Comparison of ENCODE assay signal across 9 cellular contexts in the genomic region with DNA sequence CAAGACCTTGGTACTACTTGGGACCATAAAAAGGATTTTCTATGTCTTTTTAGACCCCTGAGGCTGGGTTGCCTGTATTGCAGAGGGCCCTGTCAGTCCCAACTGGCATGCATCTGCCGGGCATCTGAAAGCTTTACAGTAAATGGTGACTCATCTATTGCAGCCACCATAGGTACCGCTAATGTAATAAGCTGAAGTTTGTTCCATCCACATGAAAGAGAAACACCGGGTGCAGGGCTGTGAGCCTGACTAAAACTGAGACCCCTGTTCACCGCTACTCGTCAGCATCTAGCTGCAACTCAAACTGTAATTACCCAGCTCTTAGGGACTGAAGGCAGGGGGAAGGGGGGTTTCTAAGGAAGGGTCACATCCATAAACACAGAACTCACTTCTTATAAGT. TPM values are rescaled to one million over a fixed set of nuclear protein-coding genes. Genes with fewer than 3 reads are reported as not detected.
DNase-seq lines count a peak whose midpoint lies in the region; ATAC-seq and TF ChIP-seq lines count a peak whose summit lies in the region.
"Had no signal": no experiment of that assay in that cellular context is flagged by ENCODE, and none has a peak within 500 bp of the region (broad histone marks: within the 10 kb centered on the region; RNA-seq: fewer than 3 reads in every experiment).

No MANE protein-coding gene starts in this region.

- H3K4me1 Mint-ChIP-seq in GM23338 = peaks cover 58% of the 10 kb centered on the region
- H3K4me1 Mint-ChIP-seq in CD14-positive monocyte = peaks cover 53% of the 10 kb centered on the region

- TF ChIP-seq CTCF in GM23338 (conservative IDR thresholded peaks at IDR 0.05; ENCODE audit: low read depth in 2 of 2) (no peak), choroid plexus epithelial cell (conservative IDR thresholded peaks at IDR 0.05; ENCODE audit: low read depth, low read length) (no peak), CD14-positive monocyte (IDR thresholded peaks at IDR 0.05) (no peak), left lung (IDR thresholded peaks at IDR 0.05) (no peak)

- H3K9me3 ChIP-seq in left lung = no peaks in the 10 kb centered on the region

- no peaks in the 10 kb centered on the region for H3K27me3 ChIP-seq in GM23338 (ENCODE audit: insufficient read depth)
- no peaks in the 10 kb centered on the region for H3K27me3 ChIP-seq in left lung

- intact Hi-C loops in CD14-positive monocyte (cut with micrococcal nuclease) (no loop called here), left lung (cut with DNase I) (no loop called here)

- H3K4me3 ChIP-seq in GM23338 = no peak overlapping the region
- no peak overlapping the region for H3K4me3 ChIP-seq in choroid plexus epithelial cell (ENCODE audit: low read depth, low read length)
- H3K4me3 ChIP-seq in left lung = no peak overlapping the region
- H3K4me3 ChIP-seq: skin epidermis had no signal

- DNase-seq in Daoy (ENCODE audit: low read depth) (peak; percentile 56), GM23338 (ENCODE audit: low spot score) (no peak), RPMI7951 (ENCODE audit: low read depth) (peak; percentile 73), choroid plexus epithelial cell (ENCODE audit: low read depth) (peak; percentile 41), CD14-positive monocyte (ENCODE audit: low spot score) (no peak), midbrain (lab: John Stamatoyannopoulos, UW) (no peak), left lung (no peak), NCI-H226 (no peak)

- H3K27ac ChIP-seq in GM23338 (ENCODE audit: low read depth) = no peak overlapping the region
- peak overlapping the region in 1 of 2 donors; percentile 21 for H3K27ac ChIP-seq in left lung

- H4K20me1 ChIP-seq in GM23338 (replicated peaks; ENCODE audit: insufficient read depth) = peaks cover 81% of the 10 kb centered on the region

- peaks cover 86% of the 10 kb centered on the region for H3K79me2 ChIP-seq in GM23338 (replicated peaks; ENCODE audit: insufficient read depth)

- no peaks in the 10 kb centered on the region for H3K9me3 Mint-ChIP-seq in GM23338
- no peaks in the 10 kb centered on the region for H3K9me3 Mint-ChIP-seq in CD14-positive monocyte

- no peaks in the 10 kb centered on the region for H3K36me3 ChIP-seq in GM23338 (ENCODE audit: insufficient read depth)
- no peaks in the 10 kb centered on the region for H3K36me3 ChIP-seq in left lung

- H3K4me1 ChIP-seq in GM23338 (ENCODE audit: insufficient read depth) = peaks cover 50% of the 10 kb centered on the region
- H3K4me1 ChIP-seq in left lung = peaks cover 4 to 55% of the 10 kb centered on the region in 2 donors

- H3K27me3 Mint-ChIP-seq in GM23338 (ENCODE audit: insufficient read depth, low read depth, poor library complexity) = peaks cover 4% of the 10 kb centered on the region
- H3K27me3 Mint-ChIP-seq in CD14-positive monocyte (ENCODE audit: low read depth in 3 of 3) = peaks cover 0 to 2% (median 0%) of the 10 kb centered on the region in 3 donors

- H3K36me3 Mint-ChIP-seq in GM23338 (ENCODE audit: low read depth) (no peaks in the 10 kb centered on the region; the same call in 2 of the 3 replicates), CD14-positive monocyte (peaks cover 6 to 17% of the 10 kb centered on the region in 2 donors)

- peaks cover 18% of the 10 kb centered on the region for H3F3A ChIP-seq in GM23338 (replicated peaks; ENCODE audit: low read depth)

- H3K27ac Mint-ChIP-seq in GM23338 = no peak overlapping the region
- H3K27ac Mint-ChIP-seq in CD14-positive monocyte = peak overlapping the region in 3 of 7 donors; percentile 15 to 82 (median 63)

- H2AFZ ChIP-seq in GM23338 = no peak overlapping the region

- H3K4me2 ChIP-seq in GM23338 = 0 out of 2 replicates have a peak overlapping the region, but pooled peaks have one; percentile 55

- H3K4me3 Mint-ChIP-seq in GM23338 (no peak overlapping the region), CD14-positive monocyte (no peak overlapping the region)

- ATAC-seq in GM23338 (no peak), left lung (no peak)

- H3K9me2 ChIP-seq in GM23338 (ENCODE audit: insufficient read depth) = no peaks in the 10 kb centered on the region

TF ChIP-seq in GM23338, 12 proteins besides CTCF, POLR2A, EP300 and RAD21:
- TF ChIP-seq, protein P1, sequence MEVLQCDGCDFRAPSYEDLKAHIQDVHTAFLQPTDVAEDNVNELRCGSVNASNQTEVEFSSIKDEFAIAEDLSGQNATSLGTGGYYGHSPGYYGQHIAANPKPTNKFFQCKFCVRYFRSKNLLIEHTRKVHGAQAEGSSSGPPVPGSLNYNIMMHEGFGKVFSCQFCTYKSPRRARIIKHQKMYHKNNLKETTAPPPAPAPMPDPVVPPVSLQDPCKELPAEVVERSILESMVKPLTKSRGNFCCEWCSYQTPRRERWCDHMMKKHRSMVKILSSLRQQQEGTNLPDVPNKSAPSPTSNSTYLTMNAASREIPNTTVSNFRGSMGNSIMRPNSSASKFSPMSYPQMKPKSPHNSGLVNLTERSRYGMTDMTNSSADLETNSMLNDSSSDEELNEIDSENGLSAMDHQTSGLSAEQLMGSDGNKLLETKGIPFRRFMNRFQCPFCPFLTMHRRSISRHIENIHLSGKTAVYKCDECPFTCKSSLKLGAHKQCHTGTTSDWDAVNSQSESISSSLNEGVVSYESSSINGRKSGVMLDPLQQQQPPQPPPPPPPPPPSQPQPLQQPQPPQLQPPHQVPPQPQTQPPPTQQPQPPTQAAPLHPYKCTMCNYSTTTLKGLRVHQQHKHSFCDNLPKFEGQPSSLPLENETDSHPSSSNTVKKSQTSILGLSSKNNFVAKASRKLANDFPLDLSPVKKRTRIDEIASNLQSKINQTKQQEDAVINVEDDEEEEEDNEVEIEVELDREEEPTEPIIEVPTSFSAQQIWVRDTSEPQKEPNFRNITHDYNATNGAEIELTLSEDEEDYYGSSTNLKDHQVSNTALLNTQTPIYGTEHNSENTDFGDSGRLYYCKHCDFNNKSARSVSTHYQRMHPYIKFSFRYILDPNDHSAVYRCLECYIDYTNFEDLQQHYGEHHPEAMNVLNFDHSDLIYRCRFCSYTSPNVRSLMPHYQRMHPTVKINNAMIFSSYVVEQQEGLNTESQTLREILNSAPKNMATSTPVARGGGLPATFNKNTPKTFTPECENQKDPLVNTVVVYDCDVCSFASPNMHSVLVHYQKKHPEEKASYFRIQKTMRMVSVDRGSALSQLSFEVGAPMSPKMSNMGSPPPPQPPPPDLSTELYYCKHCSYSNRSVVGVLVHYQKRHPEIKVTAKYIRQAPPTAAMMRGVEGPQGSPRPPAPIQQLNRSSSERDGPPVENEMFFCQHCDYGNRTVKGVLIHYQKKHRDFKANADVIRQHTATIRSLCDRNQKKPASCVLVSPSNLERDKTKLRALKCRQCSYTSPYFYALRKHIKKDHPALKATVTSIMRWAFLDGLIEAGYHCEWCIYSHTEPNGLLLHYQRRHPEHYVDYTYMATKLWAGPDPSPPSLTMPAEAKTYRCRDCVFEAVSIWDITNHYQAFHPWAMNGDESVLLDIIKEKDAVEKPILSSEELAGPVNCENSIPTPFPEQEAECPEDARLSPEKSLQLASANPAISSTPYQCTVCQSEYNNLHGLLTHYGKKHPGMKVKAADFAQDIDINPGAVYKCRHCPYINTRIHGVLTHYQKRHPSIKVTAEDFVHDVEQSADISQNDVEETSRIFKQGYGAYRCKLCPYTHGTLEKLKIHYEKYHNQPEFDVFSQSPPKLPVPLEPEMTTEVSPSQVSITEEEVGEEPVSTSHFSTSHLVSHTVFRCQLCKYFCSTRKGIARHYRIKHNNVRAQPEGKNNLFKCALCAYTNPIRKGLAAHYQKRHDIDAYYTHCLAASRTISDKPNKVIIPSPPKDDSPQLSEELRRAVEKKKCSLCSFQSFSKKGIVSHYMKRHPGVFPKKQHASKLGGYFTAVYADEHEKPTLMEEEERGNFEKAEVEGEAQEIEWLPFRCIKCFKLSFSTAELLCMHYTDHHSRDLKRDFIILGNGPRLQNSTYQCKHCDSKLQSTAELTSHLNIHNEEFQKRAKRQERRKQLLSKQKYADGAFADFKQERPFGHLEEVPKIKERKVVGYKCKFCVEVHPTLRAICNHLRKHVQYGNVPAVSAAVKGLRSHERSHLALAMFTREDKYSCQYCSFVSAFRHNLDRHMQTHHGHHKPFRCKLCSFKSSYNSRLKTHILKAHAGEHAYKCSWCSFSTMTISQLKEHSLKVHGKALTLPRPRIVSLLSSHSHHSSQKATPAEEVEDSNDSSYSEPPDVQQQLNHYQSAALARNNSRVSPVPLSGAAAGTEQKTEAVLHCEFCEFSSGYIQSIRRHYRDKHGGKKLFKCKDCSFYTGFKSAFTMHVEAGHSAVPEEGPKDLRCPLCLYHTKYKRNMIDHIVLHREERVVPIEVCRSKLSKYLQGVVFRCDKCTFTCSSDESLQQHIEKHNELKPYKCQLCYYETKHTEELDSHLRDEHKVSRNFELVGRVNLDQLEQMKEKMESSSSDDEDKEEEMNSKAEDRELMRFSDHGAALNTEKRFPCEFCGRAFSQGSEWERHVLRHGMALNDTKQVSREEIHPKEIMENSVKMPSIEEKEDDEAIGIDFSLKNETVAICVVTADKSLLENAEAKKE (CRISPR knock-in tag; IDR thresholded peaks at IDR 0.05) = no peak
- TF ChIP-seq JUNB (IDR thresholded peaks at IDR 0.05; ENCODE audit: unreplicated experiment) (no peak), EZH2phosphoT487 (IDR thresholded peaks at IDR 0.05; ENCODE audit: unreplicated experiment) (no peak), CREB1 (CRISPR knock-in tag; IDR thresholded peaks at IDR 0.05; ENCODE audit: low read depth) (no peak), STAT1 (IDR thresholded peaks at IDR 0.05; ENCODE audit: unreplicated experiment) (no peak)

RNA-seq across cellular contexts. Expression of a gene that starts 49.5 kb away (rescaled TPM):
- 3.3 and 3.8 TPM in 2 replicates for total RNA-seq in Daoy (2014; rRNA removed; shearing (Covaris generic))
- total RNA-seq in GM23338 (2014; rRNA removed; shearing (Covaris generic)) = 20.5 and 20.6 TPM in 2 replicates
- polyA plus RNA-seq in GM23338 (2016; fragmentation: Nextera tagmentation; extraction: Ambion mirVana) = 11.1 and 11.2 TPM in 2 replicates
- total RNA-seq in RPMI7951 (2014; rRNA removed; shearing (Covaris generic)) = 4.0 and 5.2 TPM in 2 replicates
- 1 to 10 TPM in 1 of 2 donors, under 1 TPM in 1; 0.58 to 2.0 TPM for polyA plus RNA-seq in CD14-positive monocyte
- 1 to 10 TPM; 3.7 to 6.7 TPM for total RNA-seq in left lung

Comparison
In these comparisons a context has a peak if more than half of its experiments do, and no peak if none do; other contexts are left out.
1. DNase-seq: peak in Daoy (single experiment), RPMI7951 (single experiment) and choroid plexus epithelial cell (single experiment); none in GM23338 (single experiment), CD14-positive monocyte (single experiment), midbrain (single experiment), left lung (0 of 2) and NCI-H226 (single experiment).